9 cellular contexts compared by ENCODE assay signal in genomic region chr22:50444663-50445062, GRCh38. TPM values are rescaled to one million over a fixed set of nuclear protein-coding genes. Genes with fewer than 3 reads are reported as not detected.
DNase-seq lines count a peak whose midpoint lies in the region; TF ChIP-seq lines count a peak whose summit lies in the region.
"Had no signal": no experiment of that assay in that cellular context is flagged by ENCODE, and none has a peak within 500 bp of the region (broad histone marks: within the 10 kb centered on the region; RNA-seq: fewer than 3 reads in every experiment).

No MANE protein-coding gene starts in this region.

- H3K9me3 ChIP-seq in AG04450 (ENCODE audit: control insufficient read depth, insufficient read depth, low read length), result no peaks in the 10 kb centered on the region; the same call in 1 of the 2 replicates

- H3K36me3 Mint-ChIP-seq in chondrocyte (ENCODE audit: low read depth), result peaks cover 13% of the 10 kb centered on the region

- no peak overlapping the region for H3K4me3 Mint-ChIP-seq in chondrocyte (ENCODE audit: unreplicated experiment)

- CTCF ChIA-PET in AG04450 (lab: Charles Lee), result no interaction called here

- H3K9me3 Mint-ChIP-seq in chondrocyte (ENCODE audit: low read depth), result no peaks in the 10 kb centered on the region

- TF ChIP-seq CTCF in AG04450 (IDR thresholded peaks at IDR 0.05; ENCODE audit: low read depth, low read length), result no peak
- TF ChIP-seq CTCF in choroid plexus epithelial cell (conservative IDR thresholded peaks at IDR 0.05; ENCODE audit: low read depth, low read length), result no peak
- no peak for TF ChIP-seq CTCF in chondrocyte (IDR thresholded peaks at IDR 0.05)

- peak overlapping the region; percentile 21 for H3K27ac ChIP-seq in AG04450 (ENCODE audit: low read depth, low read length)

- POLR2A ChIA-PET in AG04450 (lab: Yijun Ruan, JAX), result interaction anchor here (0.6 to 1.3 kb wide), 3 partner anchors 64 to 174 kb away, joined by 3 to 9 read pairs (median 6); partner anchors contain the start of genes NCAPH2 and SCO2

- DNase-seq in AG04450 (ENCODE audit: low read depth, low spot score) (peak; percentile 33), HT-29 (ENCODE audit: low spot score) (peak; percentile 19), choroid plexus epithelial cell (ENCODE audit: low read depth) (peak; percentile 88), myocyte (ENCODE audit: low read depth) (peak; percentile 44), chondrocyte (ENCODE audit: low spot score) (no peak), SK-N-DZ (ENCODE audit: low spot score) (no peak), NCI-H226 (no peak)
- no peak for DNase-seq in effector CD4-positive, alpha-beta T cell
- DNase-seq: NCI-H1436 treated with DMSO at 0.1 percent for 48 hours had no signal

- H3K4me1 Mint-ChIP-seq in chondrocyte (ENCODE audit: low read depth), result peaks cover 17% of the 10 kb centered on the region

- H3K27me3 ChIP-seq in AG04450 (ENCODE audit: control insufficient read depth, insufficient read depth, low read length), result no peaks in the 10 kb centered on the region

- H3K27me3 Mint-ChIP-seq in chondrocyte (ENCODE audit: low read depth), result no peaks in the 10 kb centered on the region

- no peak overlapping the region for H3K27ac Mint-ChIP-seq in chondrocyte (ENCODE audit: unreplicated experiment)

- no peak overlapping the region for H3K4me3 ChIP-seq in AG04450 (ENCODE audit: low read depth, low read length)
- no peak overlapping the region for H3K4me3 ChIP-seq in choroid plexus epithelial cell (ENCODE audit: low read depth, low read length)

RNA-seq across cellular contexts. Expression of gene SBF1, which starts 30.2 kb away (rescaled TPM):
- polyA plus RNA-seq in AG04450 (2011; rRNA removed), result 16.4 and 20.5 TPM in 2 replicates
- 41.7 and 50.4 TPM in 2 replicates for polyA minus RNA-seq in AG04450 (2011; rRNA and poly(A)+ RNA removed)
- total RNA-seq in HT-29 (2014; rRNA removed; shearing (Covaris generic)), result 85.0 and 102 TPM in 2 replicates
- total RNA-seq in myocyte (121 and 127 TPM in 2 replicates), chondrocyte (103 to 110 TPM (median 104 TPM) in 3 replicates)
- 71.8 TPM for polyA plus RNA-seq in myocyte (2012)
- 57.7 and 65.4 TPM in 2 replicates for polyA plus RNA-seq in SK-N-DZ (2014; cell fraction: cytosol; rRNA removed)
- 163 and 197 TPM in 2 replicates for polyA plus RNA-seq in SK-N-DZ (2014; cell fraction: nucleus; rRNA removed)

RNA-seq across cellular contexts. Expression of gene ADM2, which starts 36.7 kb away (rescaled TPM):
- polyA plus RNA-seq in AG04450 (2011; rRNA removed), result 3.1 and 3.6 TPM in 2 replicates
- polyA minus RNA-seq in AG04450 (2011; rRNA and poly(A)+ RNA removed), result 2.3 and 2.8 TPM in 2 replicates
- 2.2 and 4.2 TPM in 2 replicates for total RNA-seq in HT-29 (2014; rRNA removed; shearing (Covaris generic))
- total RNA-seq in myocyte (0.67 and 1.6 TPM in 2 replicates), chondrocyte (1.5 to 46.5 TPM (median 46.5 TPM) in 3 replicates)
- 10.6 TPM for polyA plus RNA-seq in myocyte (2012)
- 0.09 and 0.17 TPM in 2 replicates for polyA plus RNA-seq in SK-N-DZ (2014; cell fraction: cytosol; rRNA removed)
- 0.08 and 0.36 TPM in 2 replicates for polyA plus RNA-seq in SK-N-DZ (2014; cell fraction: nucleus; rRNA removed)

RNA-seq across cellular contexts. Expression of gene MIOX, which starts 42.0 kb away (rescaled TPM):
- polyA plus RNA-seq in AG04450 (2011; rRNA removed), result 0.14 and 0.22 TPM in 2 replicates
- not detected in 2 replicates for polyA minus RNA-seq in AG04450 (2011; rRNA and poly(A)+ RNA removed)
- not detected in 2 replicates for total RNA-seq in HT-29 (2014; rRNA removed; shearing (Covaris generic))
- not detected in 2 replicates for total RNA-seq in myocyte
- 0.23 TPM for polyA plus RNA-seq in myocyte (2012)
- 0.99 to 1.6 TPM in 2 of 3 replicates, not detected in the other for total RNA-seq in chondrocyte
- 0.44 TPM in 1 of 2 replicates, not detected in the other for polyA plus RNA-seq in SK-N-DZ (2014; cell fraction: cytosol; rRNA removed)
- 1.1 TPM in 1 of 2 replicates, not detected in the other for polyA plus RNA-seq in SK-N-DZ (2014; cell fraction: nucleus; rRNA removed)

Comparison
In these comparisons a context has a peak if more than half of its experiments do, and no peak if none do; other contexts are left out.
1. DNase-seq: peak in AG04450 (single experiment), HT-29 (single experiment), choroid plexus epithelial cell (single experiment) and myocyte (single experiment); none in effector CD4-positive, alpha-beta T cell (single experiment), chondrocyte (single experiment), SK-N-DZ (single experiment) and NCI-H226 (single experiment).